Comparison of ENCODE assay signal across 24 cellular contexts in the genomic region with DNA sequence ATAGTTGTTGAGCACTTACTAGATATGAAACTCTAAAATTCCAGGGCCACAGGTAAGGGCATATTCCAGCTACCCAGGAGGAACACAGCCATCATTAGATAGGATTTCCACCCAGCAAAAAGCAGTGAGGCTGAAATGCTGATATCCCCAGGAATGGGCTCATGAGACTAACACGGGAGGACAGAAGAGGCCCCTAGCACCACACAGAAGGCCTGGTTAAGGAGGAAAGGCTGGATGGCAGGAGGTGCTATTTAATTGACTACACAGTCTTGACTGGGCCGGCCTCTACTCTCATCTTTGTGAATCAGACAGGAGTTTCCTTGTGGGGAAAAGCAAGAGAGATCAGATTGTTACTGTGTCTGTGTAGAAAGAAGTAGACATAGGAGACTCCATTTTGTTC.
"Had no signal": no experiment of that assay in that cellular context is flagged by ENCODE, and none has a peak within 500 bp of the region (broad histone marks: within the 10 kb centered on the region; RNA-seq: fewer than 3 reads in every experiment).

No MANE protein-coding gene starts in this region.

- H3K27ac ChIP-seq: brain microvascular endothelial cell, cardiac muscle cell, SK-N-MC, VCaP had no signal

- H3K4me1 Mint-ChIP-seq: activated CD4-positive, alpha-beta T cell treated with anti-CD3 and anti-CD28 coated beads for 36 hours; activated naive CD4-positive, alpha-beta T cell treated with anti-CD3 and anti-CD28 coated beads, Interleukin-2, amount 10 ng/mL, durations not matched to agents 7 days and 5 days; activated naive CD8-positive, alpha-beta T cell treated with anti-CD3 and anti-CD28 coated beads for 36 hours; T-cell had no signal

- H3K27me3 Mint-ChIP-seq: activated CD4-positive, alpha-beta T cell treated with anti-CD3 and anti-CD28 coated beads for 36 hours; activated CD8-positive, alpha-beta T cell treated with anti-CD3 and anti-CD28 coated beads for 36 hours; activated naive CD4-positive, alpha-beta T cell treated with anti-CD3 and anti-CD28 coated beads, Interleukin-2, amount 10 ng/mL, durations not matched to agents 7 days and 5 days; activated naive CD8-positive, alpha-beta T cell treated with anti-CD3 and anti-CD28 coated beads for 36 hours had no signal

- ATAC-seq: activated CD4-positive, alpha-beta T cell treated with anti-CD3 and anti-CD28 coated beads for 36 hours; activated CD8-positive, alpha-beta T cell treated with anti-CD3 and anti-CD28 coated beads for 36 hours; activated T-cell treated with anti-CD3 and anti-CD28 coated beads, Interleukin-2, amount 50 U/mL, for 72 hours; T-cell had no signal

- DNase-seq: activated CD4-positive, alpha-beta T cell treated with anti-CD3 and anti-CD28 coated beads for 36 hours; activated CD4-positive, alpha-beta T cell treated with anti-CD3 and anti-CD28 coated beads, Interleukin-2, amount 50 U/mL, for 1 hour; activated CD8-positive, alpha-beta memory T cell treated with anti-CD3 and anti-CD28 coated beads, Interleukin-2, amount 50 U/mL, for 4 hours; activated CD8-positive, alpha-beta T cell treated with anti-CD3 and anti-CD28 coated beads for 36 hours; activated gamma-delta T cell treated with Interleukin-2 at 50 U/mL for 16 hours; activated naive CD4-positive, alpha-beta T cell treated with anti-CD3 and anti-CD28 coated beads, Interleukin-2, amount 10 ng/mL, durations not matched to agents 7 days and 5 days; activated naive CD8-positive, alpha-beta T cell treated with anti-CD3 and anti-CD28 coated beads for 36 hours; activated T-cell treated with anti-CD3 and anti-CD28 coated beads, Interleukin-2, amount 50 U/mL, for 72 hours; brain microvascular endothelial cell; MG63; MV-4-11; NCI-H1092 treated with DMSO at 0.1 percent for 48 hours; NCI-H1417 treated with DMSO at 0.1 percent for 48 hours; NCI-H1694; NCI-H2029; NCI-H446; NCI-H748 treated with DMSO at 0.1 percent for 48 hours; SIG-M5; T-cell; T-helper 2 cell had no signal

- H3K27me3 ChIP-seq: brain microvascular endothelial cell, cardiac muscle cell, MG63 had no signal

- H3K9me3 Mint-ChIP-seq: activated CD8-positive, alpha-beta T cell treated with anti-CD3 and anti-CD28 coated beads for 36 hours; activated naive CD4-positive, alpha-beta T cell treated with anti-CD3 and anti-CD28 coated beads, Interleukin-2, amount 10 ng/mL, durations not matched to agents 7 days and 5 days; activated naive CD8-positive, alpha-beta T cell treated with anti-CD3 and anti-CD28 coated beads for 36 hours; activated T-cell treated with anti-CD3 and anti-CD28 coated beads, Interleukin-2, amount 50 U/mL, for 72 hours; activated T-helper 2 cell treated with anti-CD3 and anti-CD28 coated beads, Interferon-gamma antibody, Interleukin-2, Interleukin-4, amounts not matched to agents 10 μg/mL and 5 μg/mL and 100 μg/mL, durations not matched to agents 14 hours and 24 hours and 36 hours had no signal

- H3K36me3 Mint-ChIP-seq: activated naive CD4-positive, alpha-beta T cell treated with anti-CD3 and anti-CD28 coated beads, Interleukin-2, amount 10 ng/mL, durations not matched to agents 7 days and 5 days; activated naive CD8-positive, alpha-beta T cell treated with anti-CD3 and anti-CD28 coated beads for 36 hours had no signal

- H3K27ac Mint-ChIP-seq: activated CD4-positive, alpha-beta T cell treated with anti-CD3 and anti-CD28 coated beads for 36 hours; activated CD8-positive, alpha-beta T cell treated with anti-CD3 and anti-CD28 coated beads for 36 hours; activated naive CD4-positive, alpha-beta T cell treated with anti-CD3 and anti-CD28 coated beads, Interleukin-2, amount 10 ng/mL, durations not matched to agents 7 days and 5 days; activated naive CD8-positive, alpha-beta T cell treated with anti-CD3 and anti-CD28 coated beads for 36 hours; activated T-cell treated with anti-CD3 and anti-CD28 coated beads, Interleukin-2, amount 50 U/mL, for 72 hours; activated T-helper 2 cell treated with anti-CD3 and anti-CD28 coated beads, Interferon-gamma antibody, Interleukin-2, Interleukin-4, amounts not matched to agents 10 μg/mL and 5 μg/mL and 100 μg/mL, durations not matched to agents 14 hours and 24 hours and 36 hours; T-cell had no signal

- H3K4me3 ChIP-seq: cardiac muscle cell, MG63, SK-N-MC had no signal

- H3K9me3 ChIP-seq: MG63 had no signal

- H3K36me3 ChIP-seq: brain microvascular endothelial cell, cardiac muscle cell, MG63 had no signal

- H3K4me3 Mint-ChIP-seq: activated CD4-positive, alpha-beta T cell treated with anti-CD3 and anti-CD28 coated beads for 36 hours; activated CD8-positive, alpha-beta T cell treated with anti-CD3 and anti-CD28 coated beads for 36 hours; activated naive CD4-positive, alpha-beta T cell treated with anti-CD3 and anti-CD28 coated beads, Interleukin-2, amount 10 ng/mL, durations not matched to agents 7 days and 5 days; activated naive CD8-positive, alpha-beta T cell treated with anti-CD3 and anti-CD28 coated beads for 36 hours; activated T-cell treated with anti-CD3 and anti-CD28 coated beads, Interleukin-2, amount 50 U/mL, for 72 hours; T-cell had no signal
